1 cellular context compared by ENCODE assay signal in genomic region chr12:31407562-31407961, GRCh38.
TF ChIP-seq lines count a peak whose summit lies in the region.

No MANE protein-coding gene starts in this region.

TF ChIP-seq in H1, 55 proteins besides CTCF, POLR2A, EP300 and RAD21:
- TF ChIP-seq YY1 (IDR thresholded peaks at IDR 0.05; ENCODE audit: low read depth, low read length): no peak
- TF ChIP-seq ATF2 (IDR thresholded peaks at IDR 0.05; ENCODE audit: low read length): no peak
- no peak for TF ChIP-seq SIRT6 (IDR thresholded peaks at IDR 0.05; ENCODE audit: low read length)
- no peak for TF ChIP-seq HDAC6 (IDR thresholded peaks at IDR 0.05; ENCODE audit: low read depth, low read length)
- TF ChIP-seq POU5F1 (IDR thresholded peaks at IDR 0.05; ENCODE audit: low read depth, low read length): no peak
